9 cellular contexts compared by ENCODE assay signal in genomic region chr20:31494131-31494530, GRCh38. TPM values are rescaled to one million over a fixed set of nuclear protein-coding genes. Genes with fewer than 3 reads are reported as not detected.
DNase-seq lines count a peak whose midpoint lies in the region; TF ChIP-seq lines count a peak whose summit lies in the region.
"Had no signal": no experiment of that assay in that cellular context is flagged by ENCODE, and none has a peak within 500 bp of the region (broad histone marks: within the 10 kb centered on the region; RNA-seq: fewer than 3 reads in every experiment).

No MANE protein-coding gene starts in this region.

- H3K27ac ChIP-seq in HEK293 (ENCODE audit: extremely low read depth, low read depth, low read length): no peak overlapping the region
- H3K27ac ChIP-seq: coronary artery, SJSA1 had no signal

- CTCF ChIA-PET in HEK293 (lab: Yijun Ruan, JAX): interaction anchor here (1.4 to 2.4 kb wide), 2 partner anchors 9 to 183 kb away, joined by 3 to 11 read pairs; no protein-coding TSS in a partner anchor
- CTCF ChIA-PET in activated CD4-positive, alpha-beta memory T cell treated with anti-CD3 and anti-CD28 coated beads, Interleukin-2, amount 10 ng/mL, durations not matched to agents 7 days and 5 days (lab: Charles Lee): interaction anchor here (0.6 to 0.8 kb wide), 2 partner anchors 9 to 27 kb away, joined by 3 read pairs; no protein-coding TSS in a partner anchor

- H3K27me3 Mint-ChIP-seq in activated CD4-positive, alpha-beta memory T cell treated with anti-CD3 and anti-CD28 coated beads, Interleukin-2, amount 10 ng/mL, durations not matched to agents 7 days and 5 days: peaks cover 16% of the 10 kb centered on the region

- H3K4me3 Mint-ChIP-seq in activated CD4-positive, alpha-beta memory T cell treated with anti-CD3 and anti-CD28 coated beads, Interleukin-2, amount 10 ng/mL, durations not matched to agents 7 days and 5 days: no peak overlapping the region

- DNase-seq in SW 1271 (lab: John Stamatoyannopoulos, UW): peak; percentile 30 to 54
- DNase-seq in myocyte (ENCODE audit: low read depth): peak; percentile 19
- no peak for DNase-seq in activated CD4-positive, alpha-beta T cell treated with anti-CD3 and anti-CD28 coated beads, Interleukin-2, amount 50 U/mL, for 48 hours
- DNase-seq in NCI-H187 treated with DMSO at 0.1 percent for 48 hours (lab: John Stamatoyannopoulos, UW): no peak
- DNase-seq in activated CD4-positive, alpha-beta memory T cell treated with anti-CD3 and anti-CD28 coated beads, Interleukin-2, amount 10 ng/mL, durations not matched to agents 7 days and 5 days: no peak

- H3K4me3 ChIP-seq in HEK293 (ENCODE audit: low read depth, low read length): no peak overlapping the region
- H3K4me3 ChIP-seq: coronary artery, HAP-1, SJSA1 had no signal

- no peak for TF ChIP-seq CTCF in HEK293 (tag by site-specific recombination; IDR thresholded peaks at IDR 0.05)

- no peaks in the 10 kb centered on the region for H3K4me1 Mint-ChIP-seq in activated CD4-positive, alpha-beta memory T cell treated with anti-CD3 and anti-CD28 coated beads, Interleukin-2, amount 10 ng/mL, durations not matched to agents 7 days and 5 days

- H3K36me3 Mint-ChIP-seq in activated CD4-positive, alpha-beta memory T cell treated with anti-CD3 and anti-CD28 coated beads, Interleukin-2, amount 10 ng/mL, durations not matched to agents 7 days and 5 days (ENCODE audit: low read depth): no peaks in the 10 kb centered on the region

- no peaks in the 10 kb centered on the region for H3K9me3 Mint-ChIP-seq in activated CD4-positive, alpha-beta memory T cell treated with anti-CD3 and anti-CD28 coated beads, Interleukin-2, amount 10 ng/mL, durations not matched to agents 7 days and 5 days

- no peaks in the 10 kb centered on the region for H3K9me3 ChIP-seq in HEK293 (ENCODE audit: control insufficient read depth, insufficient read depth, low read depth, low read length)
- H3K9me3 ChIP-seq: HAP-1, SJSA1 had no signal

- no peak overlapping the region for H3K27ac Mint-ChIP-seq in activated CD4-positive, alpha-beta memory T cell treated with anti-CD3 and anti-CD28 coated beads, Interleukin-2, amount 10 ng/mL, durations not matched to agents 7 days and 5 days

- no peaks in the 10 kb centered on the region for H3K36me3 ChIP-seq in HEK293 (ENCODE audit: control insufficient read depth in 2 of 2, insufficient read depth in 1 of 2, low read length in 2 of 2)
- H3K36me3 ChIP-seq: HAP-1, SJSA1 had no signal

- 0 out of 2 replicates have a peak, but pooled peaks cover 2% of the 10 kb centered on the region for H3K4me1 ChIP-seq in HEK293 (ENCODE audit: control insufficient read depth, insufficient read depth, low read length)
- H3K4me1 ChIP-seq: HAP-1, SJSA1 had no signal

- POLR2A ChIA-PET in HEK293 (lab: Yijun Ruan, JAX): no interaction called here
- POLR2A ChIA-PET in activated CD4-positive, alpha-beta memory T cell treated with anti-CD3 and anti-CD28 coated beads, Interleukin-2, amount 10 ng/mL, durations not matched to agents 7 days and 5 days (lab: Charles Lee): no interaction called here

TF ChIP-seq in HEK293, 187 proteins besides CTCF, POLR2A, EP300 and RAD21:
- TF ChIP-seq ZNF830 (tag by site-specific recombination; IDR thresholded peaks at IDR 0.05; ENCODE audit: low read depth) (no peak), HOXC10 (CRISPR knock-in tag; IDR thresholded peaks at IDR 0.05) (no peak), ZNF341 (tag by site-specific recombination; IDR thresholded peaks at IDR 0.05; ENCODE audit: low read depth) (no peak), MEIS1 (CRISPR knock-in tag; IDR thresholded peaks at IDR 0.05; ENCODE audit: borderline replicate concordance) (no peak), ATF2 (tag by site-specific recombination; IDR thresholded peaks at IDR 0.05; ENCODE audit: low read depth) (peak; percentile 3; the same call in 1 of the 2 replicates), ZXDB (tag by site-specific recombination; IDR thresholded peaks at IDR 0.05) (no peak)

RNA-seq across cellular contexts. Expression of gene REM1, which starts 19.0 kb away (rescaled TPM):
- total RNA-seq in myocyte: 0.27 and 0.68 TPM in 2 replicates
- polyA plus RNA-seq in myocyte (2012): not detected
- not detected for total RNA-seq in activated CD4-positive, alpha-beta memory T cell treated with anti-CD3 and anti-CD28 coated beads, Interleukin-2, amount 10 ng/mL, durations not matched to agents 7 days and 5 days
- total RNA-seq: SJSA1 had no signal

RNA-seq across cellular contexts. Expression of gene DEFB124, which starts 19.2 kb away (rescaled TPM):
- total RNA-seq in myocyte: not detected in 2 replicates
- not detected for polyA plus RNA-seq in myocyte (2012)
- total RNA-seq in activated CD4-positive, alpha-beta memory T cell treated with anti-CD3 and anti-CD28 coated beads, Interleukin-2, amount 10 ng/mL, durations not matched to agents 7 days and 5 days: not detected
- total RNA-seq: SJSA1 had no signal

RNA-seq across cellular contexts. Expression of gene HM13, which starts 20.1 kb away (rescaled TPM):
- 78.3 and 79.2 TPM in 2 replicates for total RNA-seq in myocyte
- polyA plus RNA-seq in myocyte (2012): 224 TPM
- 100 to 1,000 TPM; 162 to 165 TPM for total RNA-seq in activated CD4-positive, alpha-beta memory T cell treated with anti-CD3 and anti-CD28 coated beads, Interleukin-2, amount 10 ng/mL, durations not matched to agents 7 days and 5 days

RNA-seq across cellular contexts. Expression of gene DEFB123, which starts 53.7 kb away (rescaled TPM):
- total RNA-seq in myocyte: not detected in 2 replicates
- not detected for polyA plus RNA-seq in myocyte (2012)
- not detected for total RNA-seq in activated CD4-positive, alpha-beta memory T cell treated with anti-CD3 and anti-CD28 coated beads, Interleukin-2, amount 10 ng/mL, durations not matched to agents 7 days and 5 days
- total RNA-seq: SJSA1 had no signal

Comparison
In these comparisons a context has a peak if more than half of its experiments do, and no peak if none do; other contexts are left out.
1. DNase-seq: peak in SW 1271 (2 of 2) and myocyte (single experiment); none in activated CD4-positive, alpha-beta T cell treated with anti-CD3 and anti-CD28 coated beads, Interleukin-2, amount 50 U/mL, for 48 hours (0 of 2), NCI-H187 treated with DMSO at 0.1 percent for 48 hours (single experiment) and activated CD4-positive, alpha-beta memory T cell treated with anti-CD3 and anti-CD28 coated beads, Interleukin-2, amount 10 ng/mL, durations not matched to agents 7 days and 5 days (single experiment).